ENCODE assay signal across 7 cellular contexts in genomic region chr17:81442791-81443190, GRCh38. TPM values are rescaled to one million over a fixed set of nuclear protein-coding genes. Genes with fewer than 3 reads are reported as not detected.
"Had no signal": no experiment of that assay in that cellular context is flagged by ENCODE, and none has a peak within 500 bp of the region (broad histone marks: within the 10 kb centered on the region; RNA-seq: fewer than 3 reads in every experiment).

No MANE protein-coding gene starts in this region.

- ATAC-seq: GM23338 had no signal

- H3K4me3 ChIP-seq: GM23338 had no signal

- H3K27ac ChIP-seq: KMS-11 had no signal

- DNase-seq: H9, HCEC 1CT, HFFc6, KBM-7 had no signal

RNA-seq across cellular contexts. Expression of gene BAHCC1, which starts 47.5 kb away (rescaled TPM):
- polyA plus RNA-seq: IgD-negative memory B cell had no signal
